ENCODE assay signal across 30 cellular contexts in genomic region chr14:83923836-83924235, GRCh38.
"Had no signal": no experiment of that assay in that cellular context is flagged by ENCODE, and none has a peak within 500 bp of the region (broad histone marks: within the 10 kb centered on the region; RNA-seq: fewer than 3 reads in every experiment).

No MANE protein-coding gene starts in this region.

- H3K4me3 ChIP-seq: dorsolateral prefrontal cortex, heart right ventricle, left lung, prostate gland, right atrium auricular region, smooth muscle cell, suprapubic skin, transverse colon, upper lobe of right lung, uterus had no signal

- DNase-seq: dorsolateral prefrontal cortex; effector CD4-positive, alpha-beta T cell; glutamatergic neuron; heart right ventricle; hippocampal formation; kidney; mesenchymal stem cell; midbrain; naive thymus-derived CD8-positive, alpha-beta T cell; nephron progenitor cell; nucleus accumbens; stimulated activated CD4-positive, alpha-beta T cell treated with anti-CD3 and anti-CD28 coated beads, Interleukin-12 subunit alpha, Interleukin-12 subunit beta, amount 100 ng/mL, for 4 hours; stimulated activated CD4-positive, alpha-beta T cell treated with anti-CD3 and anti-CD28 coated beads, Interleukin-1b, Interleukin-23, amount 100 ng/mL, for 48 hours; stimulated activated CD4-positive, alpha-beta T cell treated with anti-CD3 and anti-CD28 coated beads, Interleukin-4, amount 100 ng/mL, for 1 hour; stimulated activated CD8-positive, alpha-beta memory T cell treated with anti-CD3 and anti-CD28 coated beads, Interleukin-4, amount 100 ng/mL, for 48 hours; stimulated activated naive CD4-positive, alpha-beta T cell; stimulated activated naive CD8-positive, alpha-beta T cell treated with anti-CD3 and anti-CD28 coated beads, Interleukin-15, amount 100 ng/mL, for 72 hours; transverse colon; upper lobe of right lung; uterus had no signal

- H3K27ac ChIP-seq: dorsolateral prefrontal cortex, epithelial cell of prostate, foreskin keratinocyte, heart right ventricle, left lung, prostate gland, right atrium auricular region, suprapubic skin, transverse colon, upper lobe of right lung, uterus had no signal

- H3K4me2 ChIP-seq: smooth muscle cell had no signal

- H3K27me3 ChIP-seq: dorsolateral prefrontal cortex, foreskin keratinocyte, heart right ventricle, left lung, right atrium auricular region, suprapubic skin, transverse colon, upper lobe of right lung, uterus had no signal

- H3K36me3 ChIP-seq: heart right ventricle, left lung, prostate gland, right atrium auricular region, suprapubic skin, transverse colon, upper lobe of right lung, uterus had no signal

- ATAC-seq: esophagus mucosa; heart right ventricle; left lung; naive thymus-derived CD8-positive, alpha-beta T cell; sciatic nerve; stimulated activated naive CD8-positive, alpha-beta T cell treated with anti-CD3 and anti-CD28 coated beads, Interleukin-15, amount 100 ng/mL, for 72 hours; upper lobe of right lung had no signal

- H3K9me3 ChIP-seq: prostate gland, right atrium auricular region, suprapubic skin, upper lobe of right lung, uterus had no signal

- FAIRE-seq: colon, kidney had no signal

- H3K4me1 ChIP-seq: foreskin keratinocyte, heart right ventricle, left lung, prostate gland, right atrium auricular region, suprapubic skin, transverse colon, upper lobe of right lung, uterus had no signal
